ENCODE assay signal across 8 cellular contexts in the genomic region with DNA sequence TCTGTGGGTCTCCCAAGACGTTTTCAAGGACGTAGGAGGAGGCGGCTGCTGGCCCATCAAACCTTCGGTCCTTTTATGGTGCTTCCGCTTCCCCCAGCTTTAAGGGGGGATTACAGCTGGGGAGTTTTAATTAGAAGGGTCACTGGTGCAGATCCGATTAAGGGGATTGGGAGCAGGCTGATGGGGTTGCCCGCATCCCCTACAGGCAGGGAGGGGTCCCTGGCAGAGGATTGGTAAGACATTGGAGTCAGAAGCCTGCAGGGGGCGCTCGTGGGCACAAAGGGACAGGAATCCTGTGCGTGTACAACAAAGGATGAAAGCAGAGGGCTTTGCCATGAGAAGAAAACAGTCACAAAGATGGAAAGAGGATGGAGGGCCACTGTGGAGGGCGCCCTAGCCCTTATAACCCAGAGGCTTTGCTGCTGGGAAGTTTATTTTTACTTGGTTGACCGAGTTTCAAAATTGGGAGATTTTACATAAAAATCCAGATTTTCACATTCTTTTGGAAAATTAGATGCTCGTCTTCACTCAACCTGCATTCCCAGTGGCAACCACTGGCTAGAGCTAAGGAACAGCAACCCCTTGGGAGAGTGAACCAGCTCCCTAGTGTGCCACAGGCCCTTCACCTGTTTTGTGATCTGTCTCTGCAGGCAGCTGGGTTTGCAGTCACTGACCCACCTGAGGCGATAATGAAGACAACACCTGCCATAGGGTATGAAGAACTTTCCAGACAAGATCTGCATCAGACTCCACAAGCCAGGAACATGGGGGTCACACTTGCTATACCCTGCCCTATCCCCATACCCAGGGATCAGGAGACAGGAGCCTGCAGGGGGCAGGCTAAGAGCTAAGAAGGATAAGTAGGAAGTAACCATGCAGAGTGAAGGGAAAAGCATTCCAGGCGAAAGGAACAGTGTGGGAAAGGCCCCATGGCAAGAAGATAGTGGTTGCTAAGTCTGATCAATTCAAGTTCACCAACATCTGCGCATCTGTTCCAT.
DNase-seq lines count a peak whose midpoint lies in the region; ATAC-seq and TF ChIP-seq lines count a peak whose summit lies in the region.

No MANE protein-coding gene starts in this region.

- DNase-seq in NCI-H1417 (lab: John Stamatoyannopoulos, UW) (peak in 2 of 3 experiments; percentile 35 to 80), NCI-H1417 treated with DMSO at 0.1 percent for 48 hours (lab: John Stamatoyannopoulos, UW) (no peak), NCI-H2107 (lab: John Stamatoyannopoulos, UW) (peak; percentile 35), activated B cell treated with CpG ODN at 0.5 μM for 24 hours (peak; percentile 20), left kidney (ENCODE audit: low read depth, low spot score) (peak; percentile 92)
- peak; percentile 14 for DNase-seq in central memory CD4-positive, alpha-beta T cell
- DNase-seq in stimulated activated CD4-positive, alpha-beta T cell treated with anti-CD3 and anti-CD28 coated beads, TNF-alpha, amount 100 ng/mL, for 24 hours (ENCODE audit: low read depth in 3 of 3), result peak; percentile 18 to 71 (median 37)

- no peaks in the 10 kb centered on the region for H3K9me3 Mint-ChIP-seq in activated B cell treated with CpG ODN at 0.5 μM for 24 hours

- peaks cover 23% of the 10 kb centered on the region for H3K27me3 Mint-ChIP-seq in activated B cell treated with CpG ODN at 0.5 μM for 24 hours

- no peak for ATAC-seq in activated B cell treated with CpG ODN at 0.5 μM for 24 hours (ENCODE audit: low read depth)
- no peak for ATAC-seq in GM18502 (IDR thresholded peaks at IDR 0.05; ENCODE audit: poor library complexity, unreplicated experiment)

- CTCF ChIA-PET in activated B cell treated with CpG ODN at 0.5 μM for 24 hours (lab: Charles Lee), result no interaction called here

- H3K27ac Mint-ChIP-seq in activated B cell treated with CpG ODN at 0.5 μM for 24 hours, result no peak overlapping the region

- intact Hi-C loops in activated B cell treated with CpG ODN at 0.5 μM for 24 hours (cut with micrococcal nuclease), result no loop called here

- H3K36me3 Mint-ChIP-seq in activated B cell treated with CpG ODN at 0.5 μM for 24 hours (ENCODE audit: low read depth), result no peaks in the 10 kb centered on the region

- no peak overlapping the region for H3K4me3 Mint-ChIP-seq in activated B cell treated with CpG ODN at 0.5 μM for 24 hours

- TF ChIP-seq CTCF in activated B cell treated with CpG ODN at 0.5 μM for 24 hours (IDR thresholded peaks at IDR 0.05), result no peak

- no peaks in the 10 kb centered on the region for H3K4me1 Mint-ChIP-seq in activated B cell treated with CpG ODN at 0.5 μM for 24 hours

- POLR2A ChIA-PET in activated B cell treated with CpG ODN at 0.5 μM for 24 hours (lab: Charles Lee), result no interaction called here
